In genomic region chr20:58693226-58694006, GRCh38 we compare ENCODE assay signal across 8 cellular contexts. TPM values are rescaled to one million over a fixed set of nuclear protein-coding genes. Genes with fewer than 3 reads are reported as not detected.
DNase-seq lines count a peak whose midpoint lies in the region; ATAC-seq and FAIRE-seq lines count a peak whose summit lies in the region.

No MANE protein-coding gene starts in this region.

- H3K9ac ChIP-seq in iPS-15b (ENCODE audit: low read depth, low read length), result peak overlapping the region; percentile 54

- H3K9me3 Mint-ChIP-seq in activated naive CD8-positive, alpha-beta T cell treated with anti-CD3 and anti-CD28 coated beads, Interleukin-2, amount 10 ng/mL, durations not matched to agents 7 days and 5 days, result no peaks in the 10 kb centered on the region
- no peaks in the 10 kb centered on the region for H3K9me3 Mint-ChIP-seq in stimulated activated memory B cell treated with anti-CD40 and anti-IgM and Interleukin-4, amounts not matched to agents 10 μg/mL and 1 μg/mL and 100 μg/mL, for 72 hours

- peak overlapping the region; percentile 79 for H3K4me3 Mint-ChIP-seq in activated naive CD8-positive, alpha-beta T cell treated with anti-CD3 and anti-CD28 coated beads, Interleukin-2, amount 10 ng/mL, durations not matched to agents 7 days and 5 days
- H3K4me3 Mint-ChIP-seq in stimulated activated memory B cell treated with anti-CD40 and anti-IgM and Interleukin-4, amounts not matched to agents 10 μg/mL and 1 μg/mL and 100 μg/mL, for 72 hours, result peak overlapping the region; percentile 77

- DNase-seq in Right ventricle myocardium inferior (ENCODE audit: missing footprints) (peak; percentile 75), cardiac septum (ENCODE audit: low spot score) (no peak), HUDEP-2 (lab: John Stamatoyannopoulos, UW; ENCODE audit: unreplicated experiment in 76 of 76) (peak in 72 of 76 experiments; percentile 5 to 78 (median 54)), RCC 7860 (ENCODE audit: low spot score) (no peak), NCI-H1048 (lab: John Stamatoyannopoulos, UW) (no peak)
- peak; percentile 65 for DNase-seq in activated naive CD8-positive, alpha-beta T cell treated with anti-CD3 and anti-CD28 coated beads, Interleukin-2, amount 10 ng/mL, durations not matched to agents 7 days and 5 days

- peaks cover 28% of the 10 kb centered on the region for H3K36me3 ChIP-seq in iPS-15b (ENCODE audit: control insufficient read depth, insufficient read depth, low read length)

- peaks cover 13% of the 10 kb centered on the region for H3K36me3 Mint-ChIP-seq in activated naive CD8-positive, alpha-beta T cell treated with anti-CD3 and anti-CD28 coated beads, Interleukin-2, amount 10 ng/mL, durations not matched to agents 7 days and 5 days
- peaks cover 13% of the 10 kb centered on the region for H3K36me3 Mint-ChIP-seq in stimulated activated memory B cell treated with anti-CD40 and anti-IgM and Interleukin-4, amounts not matched to agents 10 μg/mL and 1 μg/mL and 100 μg/mL, for 72 hours

- peaks cover 12% of the 10 kb centered on the region for H3K4me1 ChIP-seq in iPS-15b (ENCODE audit: control insufficient read depth, insufficient read depth, low read length)

- no peaks in the 10 kb centered on the region for H3K27me3 Mint-ChIP-seq in activated naive CD8-positive, alpha-beta T cell treated with anti-CD3 and anti-CD28 coated beads, Interleukin-2, amount 10 ng/mL, durations not matched to agents 7 days and 5 days
- no peaks in the 10 kb centered on the region for H3K27me3 Mint-ChIP-seq in stimulated activated memory B cell treated with anti-CD40 and anti-IgM and Interleukin-4, amounts not matched to agents 10 μg/mL and 1 μg/mL and 100 μg/mL, for 72 hours

- POLR2A ChIA-PET in activated naive CD8-positive, alpha-beta T cell treated with anti-CD3 and anti-CD28 coated beads, Interleukin-2, amount 10 ng/mL, durations not matched to agents 7 days and 5 days (lab: Charles Lee), result interaction anchor here (1.2 to 4.9 kb wide), 5 partner anchors 32 to 42 kb away, joined by 3 to 75 read pairs (median 5); partner anchors contain the start of gene STX16

- H3K9me3 ChIP-seq in iPS-15b (ENCODE audit: control insufficient read depth, insufficient read depth, low read length), result no peaks in the 10 kb centered on the region

- H3K4me3 ChIP-seq in iPS-15b (ENCODE audit: low read depth, low read length), result peak overlapping the region; percentile 8

- intact Hi-C loops in Right ventricle myocardium inferior (cut with DNase I) (loop anchor here (2.0 to 10.0 kb wide), 3 partner anchors 43 to 459 kb away; partner anchors contain the start of genes GNAS, GNAS-AS1 and STX16), cardiac septum (cut with DNase I) (loop anchor here (2.0 kb wide), 1 partner anchor 43 kb away; the partner anchor contains the start of gene STX16)

- H3K27me3 ChIP-seq in iPS-15b (ENCODE audit: control insufficient read depth, insufficient read depth, low read length), result no peaks in the 10 kb centered on the region

- peak; percentile 7 for ATAC-seq in Right ventricle myocardium inferior
- peak; percentile 8 for ATAC-seq in activated naive CD8-positive, alpha-beta T cell treated with anti-CD3 and anti-CD28 coated beads, Interleukin-2, amount 10 ng/mL, durations not matched to agents 7 days and 5 days (ENCODE audit: low read depth)
- ATAC-seq in stimulated activated memory B cell treated with anti-CD40 and anti-IgM and Interleukin-4, amounts not matched to agents 10 μg/mL and 1 μg/mL and 100 μg/mL, for 72 hours, result no peak

- no peak for FAIRE-seq in RCC 7860 (lab: Jason Lieb, UNC)

- peak overlapping the region; percentile 83 for H3K27ac Mint-ChIP-seq in activated naive CD8-positive, alpha-beta T cell treated with anti-CD3 and anti-CD28 coated beads, Interleukin-2, amount 10 ng/mL, durations not matched to agents 7 days and 5 days
- H3K27ac Mint-ChIP-seq in stimulated activated memory B cell treated with anti-CD40 and anti-IgM and Interleukin-4, amounts not matched to agents 10 μg/mL and 1 μg/mL and 100 μg/mL, for 72 hours, result peak overlapping the region; percentile 54

- H3K4me1 Mint-ChIP-seq in activated naive CD8-positive, alpha-beta T cell treated with anti-CD3 and anti-CD28 coated beads, Interleukin-2, amount 10 ng/mL, durations not matched to agents 7 days and 5 days, result peaks cover 13% of the 10 kb centered on the region
- H3K4me1 Mint-ChIP-seq in stimulated activated memory B cell treated with anti-CD40 and anti-IgM and Interleukin-4, amounts not matched to agents 10 μg/mL and 1 μg/mL and 100 μg/mL, for 72 hours, result peaks cover 7% of the 10 kb centered on the region

RNA-seq across cellular contexts. Expression of gene NPEPL1, which starts 0.8 kb away (rescaled TPM):
- 23.3 TPM for total RNA-seq in Right ventricle myocardium inferior
- total RNA-seq in cardiac septum, result 31.5 TPM
- 10 to 100 TPM; 37.8 to 41.3 TPM for total RNA-seq in activated naive CD8-positive, alpha-beta T cell treated with anti-CD3 and anti-CD28 coated beads, Interleukin-2, amount 10 ng/mL, durations not matched to agents 7 days and 5 days

RNA-seq across cellular contexts. Expression of gene STX16, which starts 42.3 kb away (rescaled TPM):
- total RNA-seq in Right ventricle myocardium inferior, result 23.8 TPM
- 33.1 TPM for total RNA-seq in cardiac septum
- total RNA-seq in activated naive CD8-positive, alpha-beta T cell treated with anti-CD3 and anti-CD28 coated beads, Interleukin-2, amount 10 ng/mL, durations not matched to agents 7 days and 5 days, result 100 to 1,000 TPM; 190 to 195 TPM

Comparison
In these comparisons a context has a peak if more than half of its experiments do, and no peak if none do; other contexts are left out.
1. DNase-seq: peak in Right ventricle myocardium inferior (single experiment), HUDEP-2 (72 of 76) and activated naive CD8-positive, alpha-beta T cell treated with anti-CD3 and anti-CD28 coated beads, Interleukin-2, amount 10 ng/mL, durations not matched to agents 7 days and 5 days (single experiment); none in cardiac septum (single experiment), RCC 7860 (single experiment) and NCI-H1048 (single experiment).